ENCODE assay signal across 28 cellular contexts in the genomic region with DNA sequence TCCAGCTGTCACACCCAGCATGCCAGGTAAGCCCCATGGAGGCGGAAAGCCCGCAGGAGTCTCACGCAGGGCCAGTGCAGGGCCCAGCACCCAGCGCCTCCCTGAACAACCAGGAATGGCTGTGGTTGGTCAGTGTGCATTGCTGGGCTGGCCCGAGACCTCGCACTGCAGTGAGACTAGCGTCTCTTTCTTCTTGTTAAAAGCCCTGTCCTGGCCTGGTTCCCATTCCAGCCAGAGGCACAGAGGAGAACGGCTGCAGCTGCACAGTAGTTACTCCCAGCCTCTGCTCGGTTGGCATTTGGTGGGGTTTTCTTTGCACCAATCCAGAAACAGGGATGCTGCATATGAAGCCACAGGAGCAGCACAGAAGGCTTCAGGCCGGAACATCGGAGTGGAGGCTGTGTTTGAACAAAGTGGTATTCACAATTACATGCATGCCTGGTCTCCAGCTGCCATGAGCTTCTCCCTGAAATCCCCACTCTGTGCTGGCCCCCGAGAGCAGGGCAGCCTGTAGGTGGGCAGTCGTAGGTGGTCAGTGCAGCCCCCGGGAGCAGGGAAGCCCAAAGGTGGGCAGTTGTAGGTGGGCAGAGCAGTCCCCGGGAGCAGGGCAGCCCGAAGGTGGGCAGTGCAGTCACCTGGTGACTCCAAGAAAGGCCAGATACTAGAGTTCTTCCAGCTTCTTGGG.
DNase-seq lines count a peak whose midpoint lies in the region; ATAC-seq and TF ChIP-seq lines count a peak whose summit lies in the region.
"Had no signal": no experiment of that assay in that cellular context is flagged by ENCODE, and none has a peak within 500 bp of the region (broad histone marks: within the 10 kb centered on the region; RNA-seq: fewer than 3 reads in every experiment).

No MANE protein-coding gene starts in this region.

- peaks cover 0 to 24% (median 0%) of the 10 kb centered on the region in 7 donors for H3K27me3 ChIP-seq in spleen (replicated peaks in 1 of 7)
- no peaks in the 10 kb centered on the region for H3K27me3 ChIP-seq in adrenal gland
- H3K27me3 ChIP-seq: BLaER1, neural progenitor cell, sigmoid colon had no signal

- no peak for TF ChIP-seq POLR2A in spleen (IDR thresholded peaks at IDR 0.05)
- no peak for TF ChIP-seq POLR2A in adrenal gland (IDR thresholded peaks at IDR 0.05)

- DNase-seq in stimulated activated naive CD8-positive, alpha-beta T cell treated with anti-CD3 and anti-CD28 coated beads, Interleukin-15, Interleukin-2, amounts not matched to agents 100 U/mL and 50 U/mL, for 24 hours: no peak
- DNase-seq in stimulated activated naive CD8-positive, alpha-beta T cell treated with anti-CD3 and anti-CD28 coated beads, Interleukin-15, amount 100 ng/mL, for 72 hours: no peak
- peak; percentile 19 for DNase-seq in NCI-H446 treated with DMSO at 0.1 percent for 48 hours (lab: John Stamatoyannopoulos, UW)
- peak; percentile 23 for DNase-seq in globus pallidus (ENCODE audit: low spot score)
- no peak for DNase-seq in spleen
- DNase-seq in activated CD4-positive, alpha-beta memory T cell treated with anti-CD3 and anti-CD28 coated beads, Interleukin-2, amount 10 ng/mL, durations not matched to agents 7 days and 5 days: no peak
- no peak for DNase-seq in adrenal gland
- DNase-seq: activated CD4-positive, alpha-beta T cell treated with anti-CD3 and anti-CD28 coated beads for 4 hours; activated CD8-positive, alpha-beta memory T cell treated with anti-CD3 and anti-CD28 coated beads for 24 hours; activated T-cell treated with anti-CD3 and anti-CD28 coated beads for 4 hours; effector memory CD8-positive, alpha-beta T cell; erythroblast; left ventricle myocardium inferior; NCI-H69; SIG-M5; sigmoid colon; stimulated activated CD4-positive, alpha-beta T cell treated with anti-CD3 and anti-CD28 coated beads, Interleukin-4, amount 100 ng/mL, for 1 hour; T-helper 9 cell had no signal

- intact Hi-C loops in spleen (cut with DNase I; ENCODE audit: low total_unique reads) (no loop called here), adrenal gland (cut with DNase I) (no loop called here)

- ATAC-seq in stimulated activated naive CD8-positive, alpha-beta T cell treated with anti-CD3 and anti-CD28 coated beads, Interleukin-15, Interleukin-2, amounts not matched to agents 100 U/mL and 50 U/mL, for 24 hours: peak; percentile 16
- ATAC-seq in stimulated activated naive CD8-positive, alpha-beta T cell treated with anti-CD3 and anti-CD28 coated beads, Interleukin-15, amount 100 ng/mL, for 72 hours: no peak
- ATAC-seq: activated naive CD4-positive, alpha-beta T cell treated with anti-CD3 and anti-CD28 coated beads, Interleukin-2, amount 50 U/mL, for 72 hours; effector memory CD8-positive, alpha-beta T cell had no signal

- no peaks in the 10 kb centered on the region for H3K9me3 Mint-ChIP-seq in stimulated activated naive CD8-positive, alpha-beta T cell treated with anti-CD3 and anti-CD28 coated beads, Interleukin-15, amount 100 ng/mL, for 72 hours
- H3K9me3 Mint-ChIP-seq in activated CD4-positive, alpha-beta memory T cell treated with anti-CD3 and anti-CD28 coated beads, Interleukin-2, amount 10 ng/mL, durations not matched to agents 7 days and 5 days: no peaks in the 10 kb centered on the region
- H3K9me3 Mint-ChIP-seq: activated naive CD4-positive, alpha-beta T cell treated with anti-CD3 and anti-CD28 coated beads, Interleukin-2, amount 50 U/mL, for 72 hours; activated T-helper 2 cell treated with anti-CD3 and anti-CD28 coated beads, Interferon-gamma antibody, Interleukin-2, Interleukin-4, amounts not matched to agents 10 μg/mL and 5 μg/mL and 100 μg/mL, durations not matched to agents 14 hours and 24 hours and 36 hours; effector memory CD8-positive, alpha-beta T cell; neural progenitor cell had no signal

- H3K27ac Mint-ChIP-seq in stimulated activated naive CD8-positive, alpha-beta T cell treated with anti-CD3 and anti-CD28 coated beads, Interleukin-15, amount 100 ng/mL, for 72 hours: no peak overlapping the region
- H3K27ac Mint-ChIP-seq in activated CD4-positive, alpha-beta memory T cell treated with anti-CD3 and anti-CD28 coated beads, Interleukin-2, amount 10 ng/mL, durations not matched to agents 7 days and 5 days: no peak overlapping the region
- H3K27ac Mint-ChIP-seq: activated naive CD4-positive, alpha-beta T cell treated with anti-CD3 and anti-CD28 coated beads, Interleukin-2, amount 50 U/mL, for 72 hours; activated T-helper 2 cell treated with anti-CD3 and anti-CD28 coated beads, Interferon-gamma antibody, Interleukin-2, Interleukin-4, amounts not matched to agents 10 μg/mL and 5 μg/mL and 100 μg/mL, durations not matched to agents 14 hours and 24 hours and 36 hours; effector memory CD8-positive, alpha-beta T cell; IgD-negative memory B cell; progenitor cell of endocrine pancreas had no signal

- no peaks in the 10 kb centered on the region for H3K4me1 Mint-ChIP-seq in stimulated activated naive CD8-positive, alpha-beta T cell treated with anti-CD3 and anti-CD28 coated beads, Interleukin-15, amount 100 ng/mL, for 72 hours
- no peaks in the 10 kb centered on the region for H3K4me1 Mint-ChIP-seq in activated CD4-positive, alpha-beta memory T cell treated with anti-CD3 and anti-CD28 coated beads, Interleukin-2, amount 10 ng/mL, durations not matched to agents 7 days and 5 days
- H3K4me1 Mint-ChIP-seq: IgD-negative memory B cell had no signal

- H3K9me3 ChIP-seq in spleen (no peaks in the 10 kb centered on the region), adrenal gland (replicated peaks in 1 of 3) (no peaks in the 10 kb centered on the region)
- H3K9me3 ChIP-seq: BLaER1, HAP-1, left ventricle myocardium inferior, sigmoid colon, tibial nerve had no signal

- H3K4me3 ChIP-seq in spleen (no peak overlapping the region), adrenal gland (no peak overlapping the region)
- H3K4me3 ChIP-seq: BLaER1, coronary artery, HAP-1, left ventricle myocardium inferior, neural progenitor cell, sigmoid colon, tibial nerve had no signal

- WGBS in spleen, 5 donors: 81 to 96% (median 83%) methylated on average over 15 to 16 of the region's 16 CpGs
- 69 to 86% (median 80%) methylated on average over 9 to 16 of the region's 16 CpGs for WGBS in adrenal gland, 4 donors

- H3K27ac ChIP-seq in spleen (no peak overlapping the region), adrenal gland (no peak overlapping the region)
- H3K27ac ChIP-seq: BLaER1, coronary artery, left ventricle myocardium inferior, neural progenitor cell, sigmoid colon, tibial nerve, VCaP had no signal

- POLR2A ChIA-PET in activated CD4-positive, alpha-beta memory T cell treated with anti-CD3 and anti-CD28 coated beads, Interleukin-2, amount 10 ng/mL, durations not matched to agents 7 days and 5 days (lab: Charles Lee): no interaction called here

- no peaks in the 10 kb centered on the region for H3K36me3 Mint-ChIP-seq in activated CD4-positive, alpha-beta memory T cell treated with anti-CD3 and anti-CD28 coated beads, Interleukin-2, amount 10 ng/mL, durations not matched to agents 7 days and 5 days (ENCODE audit: low read depth)
- H3K36me3 Mint-ChIP-seq: activated naive CD4-positive, alpha-beta T cell treated with anti-CD3 and anti-CD28 coated beads, Interleukin-2, amount 50 U/mL, for 72 hours; IgD-negative memory B cell; neural progenitor cell had no signal

- CTCF ChIA-PET in activated CD4-positive, alpha-beta memory T cell treated with anti-CD3 and anti-CD28 coated beads, Interleukin-2, amount 10 ng/mL, durations not matched to agents 7 days and 5 days (lab: Charles Lee): no interaction called here

- no peaks in the 10 kb centered on the region for H3K36me3 ChIP-seq in spleen
- H3K36me3 ChIP-seq in adrenal gland (replicated peaks in 1 of 2): no peaks in the 10 kb centered on the region
- H3K36me3 ChIP-seq: BLaER1, HAP-1, left ventricle myocardium inferior, neural progenitor cell, sigmoid colon, tibial nerve had no signal

- H3K27me3 Mint-ChIP-seq in stimulated activated naive CD8-positive, alpha-beta T cell treated with anti-CD3 and anti-CD28 coated beads, Interleukin-15, amount 100 ng/mL, for 72 hours: no peaks in the 10 kb centered on the region
- H3K27me3 Mint-ChIP-seq in activated CD4-positive, alpha-beta memory T cell treated with anti-CD3 and anti-CD28 coated beads, Interleukin-2, amount 10 ng/mL, durations not matched to agents 7 days and 5 days: no peaks in the 10 kb centered on the region
- H3K27me3 Mint-ChIP-seq: IgD-negative memory B cell had no signal

- H3K4me3 Mint-ChIP-seq in stimulated activated naive CD8-positive, alpha-beta T cell treated with anti-CD3 and anti-CD28 coated beads, Interleukin-15, amount 100 ng/mL, for 72 hours: no peak overlapping the region
- H3K4me3 Mint-ChIP-seq in activated CD4-positive, alpha-beta memory T cell treated with anti-CD3 and anti-CD28 coated beads, Interleukin-2, amount 10 ng/mL, durations not matched to agents 7 days and 5 days: no peak overlapping the region
- H3K4me3 Mint-ChIP-seq: effector memory CD8-positive, alpha-beta T cell; IgD-negative memory B cell; neural progenitor cell had no signal

- H3K4me1 ChIP-seq in spleen: peaks cover 0 to 12% (median 0%) of the 10 kb centered on the region in 6 donors
- no peaks in the 10 kb centered on the region for H3K4me1 ChIP-seq in adrenal gland (replicated peaks in 1 of 2)
- H3K4me1 ChIP-seq: HAP-1, neural progenitor cell, sigmoid colon had no signal

- TF ChIP-seq CTCF in spleen (IDR thresholded peaks at IDR 0.05 in 8 of 11, conservative IDR thresholded peaks at IDR 0.05 in 3 of 11) (no peak), adrenal gland (IDR thresholded peaks at IDR 0.05) (no peak)

Comparison
In these comparisons a context has a peak if more than half of its experiments do, and no peak if none do; other contexts are left out.
1. DNase-seq: peak in NCI-H446 treated with DMSO at 0.1 percent for 48 hours (single experiment) and globus pallidus (single experiment); none in stimulated activated naive CD8-positive, alpha-beta T cell treated with anti-CD3 and anti-CD28 coated beads, Interleukin-15, Interleukin-2, amounts not matched to agents 100 U/mL and 50 U/mL, for 24 hours (single experiment), stimulated activated naive CD8-positive, alpha-beta T cell treated with anti-CD3 and anti-CD28 coated beads, Interleukin-15, amount 100 ng/mL, for 72 hours (0 of 2), spleen (single experiment), activated CD4-positive, alpha-beta memory T cell treated with anti-CD3 and anti-CD28 coated beads, Interleukin-2, amount 10 ng/mL, durations not matched to agents 7 days and 5 days (single experiment) and adrenal gland (0 of 7).